In the genomic region with DNA sequence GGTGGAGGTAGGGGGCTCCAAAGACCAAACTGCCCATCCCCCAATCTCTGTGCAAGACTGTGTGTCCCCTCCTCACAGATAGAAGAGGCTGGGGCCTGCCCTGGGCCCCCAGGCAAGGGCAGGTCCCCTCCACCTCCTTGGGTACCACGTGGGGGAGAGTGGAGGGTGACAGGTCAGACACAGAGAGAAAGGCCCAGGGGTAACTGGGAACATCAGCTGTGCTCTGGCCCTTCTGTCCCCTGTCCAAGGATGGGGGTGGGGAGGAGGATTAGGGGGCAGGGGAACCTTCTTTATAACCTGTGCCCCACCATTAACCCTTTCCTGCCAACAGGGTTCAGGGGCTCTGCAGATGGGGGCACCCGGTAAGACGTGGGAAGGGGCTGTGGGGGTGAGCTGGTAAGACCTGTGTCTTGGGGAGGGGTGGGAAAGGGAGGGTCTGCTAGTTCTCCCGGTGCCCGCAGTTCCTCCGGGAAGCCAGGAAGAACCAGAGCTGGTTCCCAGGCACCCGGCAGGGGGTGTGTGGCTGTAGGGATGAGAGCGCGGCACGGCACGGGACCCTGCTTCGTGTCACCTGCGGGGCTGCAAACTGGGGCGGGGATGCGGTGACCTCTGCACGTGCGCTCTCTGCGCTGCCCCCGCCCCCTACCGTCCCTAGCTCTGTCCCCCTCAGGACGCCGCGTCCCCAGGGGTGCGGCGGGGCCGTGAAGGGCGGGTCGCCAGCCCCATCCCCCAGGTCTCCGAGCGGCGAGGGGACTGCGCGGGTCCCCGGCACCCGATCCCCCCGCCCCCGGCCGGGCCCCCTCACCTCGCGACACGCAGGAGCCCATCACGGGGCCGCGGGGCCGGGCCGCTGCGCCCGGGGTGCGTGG, we compare ENCODE assay signal across 2 cellular contexts.
TF ChIP-seq lines count a peak whose summit lies in the region.

No MANE protein-coding gene starts in this region.

TF ChIP-seq in GM12878, 131 proteins besides CTCF, POLR2A, EP300 and RAD21:
- TF ChIP-seq KDM1A (IDR thresholded peaks at IDR 0.05; ENCODE audit: borderline replicate concordance) (no peak), BHLHE40 (IDR thresholded peaks at IDR 0.05; ENCODE audit: borderline replicate concordance in 1 of 2, low read depth in 2 of 2, low read length in 1 of 2) (peak; percentile 35 to 84; a peak in 3 of 4 replicates)

TF ChIP-seq in GM12891, 5 proteins besides CTCF, POLR2A, EP300 and RAD21:
- TF ChIP-seq POLR2AphosphoS5 (IDR thresholded peaks at IDR 0.05; ENCODE audit: low read depth, low read length): no peak
- TF ChIP-seq PAX5 (IDR thresholded peaks at IDR 0.05; ENCODE audit: insufficient read depth, low read length, severe bottlenecking): no peak
- no peak for TF ChIP-seq SPI1 (IDR thresholded peaks at IDR 0.05; ENCODE audit: low read depth, low read length)
- no peak for TF ChIP-seq TAF1 (IDR thresholded peaks at IDR 0.05; ENCODE audit: low read depth, low read length)
- TF ChIP-seq POU2F2 (IDR thresholded peaks at IDR 0.05; ENCODE audit: low read depth, low read length): no peak
